In the genomic region with DNA sequence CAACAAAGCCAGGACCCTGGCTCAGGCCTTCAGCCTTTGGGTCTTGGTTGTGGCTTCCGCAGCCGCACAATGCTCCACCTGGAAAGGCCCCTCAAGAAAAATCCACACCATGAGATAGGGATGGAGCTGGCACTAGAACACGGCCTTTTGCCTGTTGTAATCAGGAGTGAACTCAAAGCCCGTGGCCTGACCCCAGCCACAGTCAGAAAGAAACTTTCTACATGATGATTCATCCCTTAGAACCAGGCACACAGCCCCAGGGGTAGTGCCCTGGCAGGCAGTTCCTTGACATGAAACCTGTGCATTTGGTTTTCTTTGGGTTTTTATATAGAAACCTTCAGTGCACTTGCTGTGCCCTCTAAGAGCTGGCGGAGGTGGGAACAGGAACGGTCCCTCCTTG, we compare ENCODE assay signal across 9 cellular contexts. TPM values are rescaled to one million over a fixed set of nuclear protein-coding genes. Genes with fewer than 3 reads are reported as not detected.
A peak's percentile ranks its signal among the peaks of the same experiment; 100 is the strongest.
DNase-seq lines count a peak whose midpoint lies in the region; ATAC-seq and TF ChIP-seq lines count a peak whose summit lies in the region.
"Had no signal": no experiment of that assay in that cellular context is flagged by ENCODE, and none has a peak within 500 bp of the region (broad histone marks: within the 10 kb centered on the region; RNA-seq: fewer than 3 reads in every experiment).

No MANE protein-coding gene starts in this region.

- no peak for TF ChIP-seq POLR2A in ovary (IDR thresholded peaks at IDR 0.05)

- no peak overlapping the region for H3K4me3 ChIP-seq in ovary
- H3K4me3 ChIP-seq: pancreas had no signal

- no peaks in the 10 kb centered on the region for H3K36me3 ChIP-seq in ovary
- H3K36me3 ChIP-seq: pancreas had no signal

- H3K27ac Mint-ChIP-seq in activated naive CD8-positive, alpha-beta T cell treated with anti-CD3 and anti-CD28 coated beads for 36 hours: no peak overlapping the region
- H3K27ac Mint-ChIP-seq in memory B cell (peak overlapping the region; percentile 24), T-cell (no peak overlapping the region)

- intact Hi-C loops in ovary (cut with DNase I): no loop called here

- H3K4me1 ChIP-seq in ovary (ENCODE audit: insufficient read depth): no peaks in the 10 kb centered on the region

- ATAC-seq in HG03196 (IDR thresholded peaks at IDR 0.05; ENCODE audit: unreplicated experiment): peak; percentile 79
- ATAC-seq in memory B cell (ENCODE audit: low read depth): no peak
- ATAC-seq in T-cell (replicated peaks in 1 of 4): no peak

- H3K9me3 ChIP-seq in ovary: no peaks in the 10 kb centered on the region
- H3K9me3 ChIP-seq: pancreas had no signal

- H3K27me3 ChIP-seq in ovary: no peaks in the 10 kb centered on the region
- H3K27me3 ChIP-seq: pancreas had no signal

- peaks cover 26% of the 10 kb centered on the region for H3K27me3 Mint-ChIP-seq in activated naive CD8-positive, alpha-beta T cell treated with anti-CD3 and anti-CD28 coated beads for 36 hours
- H3K27me3 Mint-ChIP-seq in memory B cell (no peaks in the 10 kb centered on the region), T-cell (peaks cover 10 to 17% of the 10 kb centered on the region in 2 donors)

- H3K9me3 Mint-ChIP-seq in activated naive CD8-positive, alpha-beta T cell treated with anti-CD3 and anti-CD28 coated beads for 36 hours: no peaks in the 10 kb centered on the region
- H3K9me3 Mint-ChIP-seq in memory B cell (no peaks in the 10 kb centered on the region), T-cell (no peaks in the 10 kb centered on the region)

- POLR2A ChIA-PET in T-cell (lab: Charles Lee): no interaction called here

- H3K4me1 Mint-ChIP-seq in activated naive CD8-positive, alpha-beta T cell treated with anti-CD3 and anti-CD28 coated beads for 36 hours: peaks cover 21% of the 10 kb centered on the region
- H3K4me1 Mint-ChIP-seq in memory B cell (peaks cover 53% of the 10 kb centered on the region), T-cell (peaks cover 10 to 15% (median 11%) of the 10 kb centered on the region in 3 donors)

- H3K36me3 Mint-ChIP-seq in activated naive CD8-positive, alpha-beta T cell treated with anti-CD3 and anti-CD28 coated beads for 36 hours: no peaks in the 10 kb centered on the region
- H3K36me3 Mint-ChIP-seq in memory B cell: peaks cover 9% of the 10 kb centered on the region
- H3K36me3 Mint-ChIP-seq in T-cell: no peaks in the 10 kb centered on the region

- TF ChIP-seq EP300 in ovary (IDR thresholded peaks at IDR 0.05): no peak

- DNase-seq in activated T-cell treated with anti-CD3 and anti-CD28 coated beads for 48 hours (ENCODE audit: low read depth): peak; percentile 42
- no peak for DNase-seq in activated T-cell treated with anti-CD3 and anti-CD28 coated beads for 4 hours
- DNase-seq in activated naive CD8-positive, alpha-beta T cell treated with anti-CD3 and anti-CD28 coated beads for 36 hours: peak; percentile 46
- no peak for DNase-seq in memory B cell (ENCODE audit: low spot score in 2 of 2)
- no peak for DNase-seq in NCI-H146 treated with DMSO at 0.1 percent for 48 hours (lab: John Stamatoyannopoulos, UW; ENCODE audit: unreplicated experiment)
- no peak for DNase-seq in ovary
- DNase-seq in T-cell: no peak

- 60 to 87% (median 83%) methylated on average over 6 of the region's 6 CpGs for WGBS in ovary, 3 donors

- no peak for TF ChIP-seq CTCF in ovary (IDR thresholded peaks at IDR 0.05)

- CTCF ChIA-PET in T-cell (lab: Charles Lee): no interaction called here

- H3K4me3 Mint-ChIP-seq in activated naive CD8-positive, alpha-beta T cell treated with anti-CD3 and anti-CD28 coated beads for 36 hours: no peak overlapping the region
- no peak overlapping the region for H3K4me3 Mint-ChIP-seq in memory B cell
- H3K4me3 Mint-ChIP-seq in T-cell: no peak overlapping the region

- H3K27ac ChIP-seq in ovary: no peak overlapping the region

RNA-seq across cellular contexts. Expression of a gene that starts 5.1 kb away (rescaled TPM):
- total RNA-seq in activated naive CD8-positive, alpha-beta T cell treated with anti-CD3 and anti-CD28 coated beads for 36 hours: under 1 TPM; 0.66 to 0.91 TPM
- total RNA-seq in ovary (10 to 100 TPM in 1 of 7 donors, 1 to 10 TPM in 6; 4.4 to 11.7 (median 6.5) TPM), T-cell (1 to 10 TPM in 2 of 5 donors, under 1 TPM in 3; 0.68 to 2.2 (median 0.99) TPM)
- polyA plus RNA-seq in ovary: 1 to 10 TPM; 2.2 to 7.4 TPM

Comparison
In these comparisons a context has a peak if more than half of its experiments do, and no peak if none do; other contexts are left out.
1. DNase-seq: peak in activated T-cell treated with anti-CD3 and anti-CD28 coated beads for 48 hours (single experiment) and activated naive CD8-positive, alpha-beta T cell treated with anti-CD3 and anti-CD28 coated beads for 36 hours (single experiment); none in activated T-cell treated with anti-CD3 and anti-CD28 coated beads for 4 hours (single experiment), memory B cell (0 of 2), NCI-H146 treated with DMSO at 0.1 percent for 48 hours (single experiment), ovary (0 of 5) and T-cell (0 of 34).